9 cellular contexts compared by ENCODE assay signal in genomic region chr5:132012385-132013005, GRCh38. TPM values are rescaled to one million over a fixed set of nuclear protein-coding genes. Genes with fewer than 3 reads are reported as not detected.
DNase-seq lines count a peak whose midpoint lies in the region; ATAC-seq and TF ChIP-seq lines count a peak whose summit lies in the region.
"Had no signal": no experiment of that assay in that cellular context is flagged by ENCODE, and none has a peak within 500 bp of the region (broad histone marks: within the 10 kb centered on the region; RNA-seq: fewer than 3 reads in every experiment).

No MANE protein-coding gene starts in this region.

- no peak for TF ChIP-seq CTCF in MM.1S (IDR thresholded peaks at IDR 0.05; ENCODE audit: low read length)
- no peak for TF ChIP-seq CTCF in brain (conservative IDR thresholded peaks at IDR 0.05)
- no peak for TF ChIP-seq CTCF in kidney epithelial cell (IDR thresholded peaks at IDR 0.05; ENCODE audit: insufficient read depth, low read length, poor library complexity, severe bottlenecking)
- TF ChIP-seq CTCF in type B pancreatic cell (conservative IDR thresholded peaks at IDR 0.05), result no peak

- H3K9me2 ChIP-seq in MM.1S (replicated peaks; ENCODE audit: insufficient read depth, low read length), result no peaks in the 10 kb centered on the region

- peaks cover 0 to 1% of the 10 kb centered on the region in 2 donors for H3K36me3 Mint-ChIP-seq in CD4-positive, alpha-beta memory T cell
- no peaks in the 10 kb centered on the region for H3K36me3 Mint-ChIP-seq in brain
- no peaks in the 10 kb centered on the region for H3K36me3 Mint-ChIP-seq in type B pancreatic cell

- POLR2A ChIA-PET in CD4-positive, alpha-beta memory T cell (lab: Charles Lee; ENCODE audit: partially characterized antibody), result interaction anchor here (0.7 to 3.6 kb wide), 2 partner anchors 12 to 196 kb away, joined by 3 to 16 read pairs; no protein-coding TSS in a partner anchor

- no peaks in the 10 kb centered on the region for H4K20me1 ChIP-seq in MM.1S (ENCODE audit: insufficient read depth, low read length)

- peaks cover 0 to 2% (median 0%) of the 10 kb centered on the region in 8 donors for H3K9me3 Mint-ChIP-seq in CD4-positive, alpha-beta memory T cell
- H3K9me3 Mint-ChIP-seq in brain, result peaks cover 0 to 5% (median 0%) of the 10 kb centered on the region in 5 experiments
- H3K9me3 Mint-ChIP-seq in type B pancreatic cell, result no peaks in the 10 kb centered on the region

- ATAC-seq in HG03159 (IDR thresholded peaks at IDR 0.05; ENCODE audit: unreplicated experiment), result no peak
- no peak for ATAC-seq in GM18868 (IDR thresholded peaks at IDR 0.05; ENCODE audit: unreplicated experiment)

- no peaks in the 10 kb centered on the region for H3K36me3 ChIP-seq in CD4-positive, alpha-beta memory T cell (ENCODE audit: insufficient read depth, low read length)
- H3K36me3 ChIP-seq in MM.1S (replicated peaks; ENCODE audit: insufficient read depth, low read length), result no peaks in the 10 kb centered on the region
- no peaks in the 10 kb centered on the region for H3K36me3 ChIP-seq in kidney epithelial cell (ENCODE audit: control insufficient read depth, insufficient read depth, low read length)

- H3K9me3 ChIP-seq in CD4-positive, alpha-beta memory T cell (ENCODE audit: control insufficient read depth in 1 of 2, low read length in 2 of 2), result no peaks in the 10 kb centered on the region
- H3K9me3 ChIP-seq in MM.1S (replicated peaks; ENCODE audit: insufficient read depth, low read length), result no peaks in the 10 kb centered on the region
- H3K9me3 ChIP-seq: body of pancreas had no signal

- no peak overlapping the region for H3K9ac ChIP-seq in MM.1S (ENCODE audit: low read length)

- no peak overlapping the region for H2AFZ ChIP-seq in MM.1S (ENCODE audit: low read length)

- H3K4me3 ChIP-seq in CD4-positive, alpha-beta memory T cell (ENCODE audit: low read length in 2 of 2), result peak overlapping the region in 1 of 2 donors; percentile 62
- H3K4me3 ChIP-seq in MM.1S (ENCODE audit: low read length), result no peak overlapping the region
- H3K4me3 ChIP-seq in kidney epithelial cell (ENCODE audit: low read depth, low read length), result no peak overlapping the region

- no peak overlapping the region for H3K4me2 ChIP-seq in MM.1S (ENCODE audit: low read depth, low read length)

- CTCF ChIA-PET in CD4-positive, alpha-beta memory T cell (lab: Charles Lee; ENCODE audit: partially characterized antibody), result interaction anchor here (9.7 to 9.8 kb wide), 2 partner anchors 50 to 421 kb away, joined by 71 to 394 read pairs; partner anchors contain the start of gene IL3

- peaks cover 27 to 55% (median 42%) of the 10 kb centered on the region in 4 donors for H3K4me1 Mint-ChIP-seq in CD4-positive, alpha-beta memory T cell
- H3K4me1 Mint-ChIP-seq in brain (peaks cover 45% of the 10 kb centered on the region), type B pancreatic cell (ENCODE audit: unreplicated experiment) (no peaks in the 10 kb centered on the region)

- no peaks in the 10 kb centered on the region for H3F3A ChIP-seq in MM.1S (ENCODE audit: insufficient read depth, low read length)

- H3K27ac Mint-ChIP-seq in CD4-positive, alpha-beta memory T cell, result peak overlapping the region; percentile 35 to 78 (median 70)
- H3K27ac Mint-ChIP-seq in brain (peak overlapping the region in 2 of 5 experiments; percentile 28 to 73), type B pancreatic cell (no peak overlapping the region)

- peaks cover 0 to 4% of the 10 kb centered on the region in 2 donors for H3K27me3 Mint-ChIP-seq in CD4-positive, alpha-beta memory T cell
- H3K27me3 Mint-ChIP-seq in brain, result peaks cover 16% of the 10 kb centered on the region
- H3K27me3 Mint-ChIP-seq in type B pancreatic cell, result peaks cover 91% of the 10 kb centered on the region

- peaks cover 38% of the 10 kb centered on the region for H3K4me1 ChIP-seq in CD4-positive, alpha-beta memory T cell (ENCODE audit: insufficient read depth, low read length)
- H3K4me1 ChIP-seq in MM.1S (ENCODE audit: low read length), result no peaks in the 10 kb centered on the region

- no peak overlapping the region for H3K27ac ChIP-seq in CD4-positive, alpha-beta memory T cell (ENCODE audit: low read depth, low read length)
- no peak overlapping the region for H3K27ac ChIP-seq in MM.1S (ENCODE audit: low read length)
- H3K27ac ChIP-seq: body of pancreas had no signal

- intact Hi-C loops in CD4-positive, alpha-beta memory T cell (cut with micrococcal nuclease), result no loop called here

- no peaks in the 10 kb centered on the region for H3K79me2 ChIP-seq in MM.1S (ENCODE audit: low read length)

- no peak for DNase-seq in CD4-positive, alpha-beta memory T cell
- peak; percentile 24 for DNase-seq in MM.1S
- peak; percentile 21 for DNase-seq in kidney epithelial cell (ENCODE audit: low read depth)
- peak; percentile 81 for DNase-seq in type B pancreatic cell (ENCODE audit: extremely low spot score, unreplicated experiment)
- no peak for DNase-seq in midbrain (lab: John Stamatoyannopoulos, UW)

- no peaks in the 10 kb centered on the region for H3K27me3 ChIP-seq in CD4-positive, alpha-beta memory T cell (ENCODE audit: insufficient read depth, low read length)
- H3K27me3 ChIP-seq in MM.1S (replicated peaks; ENCODE audit: insufficient read depth, low read length) (peaks cover 73% of the 10 kb centered on the region), kidney epithelial cell (ENCODE audit: control insufficient read depth, insufficient read depth, low read length) (peaks cover 41% of the 10 kb centered on the region)
- H3K27me3 ChIP-seq: body of pancreas had no signal

- peak overlapping the region; percentile 69 to 81 (median 77) for H3K4me3 Mint-ChIP-seq in CD4-positive, alpha-beta memory T cell
- H3K4me3 Mint-ChIP-seq in brain (peak overlapping the region; percentile 55 to 75 (median 74)), type B pancreatic cell (peak overlapping the region; percentile 65)

RNA-seq across cellular contexts. Expression of gene ACSL6, which starts 1.0 kb away (rescaled TPM):
- total RNA-seq in CD4-positive, alpha-beta memory T cell, result 10 to 100 TPM; 50.4 to 51.7 TPM
- polyA plus RNA-seq in CD4-positive, alpha-beta memory T cell, result 10 to 100 TPM; 11.1 to 18.4 TPM
- polyA plus RNA-seq in brain (ENCODE audit: insufficient read depth, low read depth, low replicate concordance), result 4.8 TPM
- total RNA-seq in kidney epithelial cell (under 0.01 and 1.0 TPM in 2 replicates), type B pancreatic cell (ENCODE audit: low replicate concordance) (0.97 and 2.8 TPM in 2 replicates)

RNA-seq across cellular contexts. Expression of gene IL3, which starts 48.0 kb away (rescaled TPM):
- not detected for total RNA-seq in CD4-positive, alpha-beta memory T cell
- polyA plus RNA-seq in CD4-positive, alpha-beta memory T cell, result not detected
- polyA plus RNA-seq in brain (ENCODE audit: insufficient read depth, low read depth, low replicate concordance), result not detected
- not detected in 2 replicates for total RNA-seq in kidney epithelial cell
- total RNA-seq in type B pancreatic cell (ENCODE audit: low replicate concordance), result not detected in 2 replicates
- total RNA-seq: body of pancreas had no signal

Comparison
In these comparisons a context has a peak if more than half of its experiments do, and no peak if none do; other contexts are left out.
1. DNase-seq: peak in MM.1S (single experiment), kidney epithelial cell (single experiment) and type B pancreatic cell (single experiment); none in CD4-positive, alpha-beta memory T cell (0 of 5) and midbrain (single experiment).
2. RNA of gene ACSL6, which starts 1.0 kb away (total RNA-seq): 50.4 to 51.7 TPM in CD4-positive, alpha-beta memory T cell; 0.97 to 2.8 TPM in type B pancreatic cell and under 0.01 to 1.0 TPM in kidney epithelial cell; every median in the first group is over 10 times any median in the second.
3. Peak in every context shown above with its lines, with median percentiles within 50 percentile points of each other: H3K4me3 Mint-ChIP-seq.